ENCODE assay signal across 1 cellular context in the genomic region with DNA sequence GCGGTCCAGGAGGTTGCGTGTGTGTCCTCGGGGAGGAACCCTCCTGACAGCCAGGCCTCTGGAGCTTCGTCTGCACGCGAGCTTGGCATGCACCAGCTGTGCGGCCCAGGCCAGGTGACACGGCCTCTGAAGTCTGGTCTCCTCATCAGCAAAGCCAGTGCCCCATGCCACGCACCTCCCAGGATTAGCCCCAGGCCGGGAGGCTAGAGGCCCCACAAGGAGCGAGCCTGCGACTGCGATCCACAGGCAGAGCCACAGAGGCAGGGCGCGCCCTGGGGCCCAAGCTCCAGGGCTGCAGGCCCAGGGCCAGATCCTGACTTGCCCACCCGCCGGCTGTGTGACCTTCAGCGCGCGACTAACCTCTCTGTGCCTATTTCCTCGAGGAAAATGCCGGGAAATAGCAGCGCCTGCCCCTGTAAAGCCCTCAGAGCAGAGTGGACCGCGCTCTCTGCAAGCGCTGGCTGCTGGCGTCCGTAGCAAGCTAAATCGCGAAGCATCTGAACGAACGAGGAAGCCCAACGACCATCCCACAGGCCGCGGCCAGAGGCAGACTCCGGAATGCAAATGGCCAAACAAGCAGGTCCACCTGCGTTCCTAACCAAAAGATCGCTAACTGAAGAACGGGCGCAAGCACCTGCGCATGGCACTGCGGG.
TF ChIP-seq lines count a peak whose summit lies in the region.

No MANE protein-coding gene starts in this region.

TF ChIP-seq in H1, 55 proteins besides CTCF, POLR2A, EP300 and RAD21 (continued from another document):
- TF ChIP-seq, protein P1, sequence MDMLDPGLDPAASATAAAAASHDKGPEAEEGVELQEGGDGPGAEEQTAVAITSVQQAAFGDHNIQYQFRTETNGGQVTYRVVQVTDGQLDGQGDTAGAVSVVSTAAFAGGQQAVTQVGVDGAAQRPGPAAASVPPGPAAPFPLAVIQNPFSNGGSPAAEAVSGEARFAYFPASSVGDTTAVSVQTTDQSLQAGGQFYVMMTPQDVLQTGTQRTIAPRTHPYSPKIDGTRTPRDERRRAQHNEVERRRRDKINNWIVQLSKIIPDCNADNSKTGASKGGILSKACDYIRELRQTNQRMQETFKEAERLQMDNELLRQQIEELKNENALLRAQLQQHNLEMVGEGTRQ (IDR thresholded peaks at IDR 0.05; ENCODE audit: low read length): no peak
- TF ChIP-seq EZH2 (IDR thresholded peaks at IDR 0.05; ENCODE audit: low read depth, low read length, severe bottlenecking): no peak
- no peak for TF ChIP-seq SAP30 (IDR thresholded peaks at IDR 0.05; ENCODE audit: insufficient read depth, insufficient replicate concordance, low read length)
- 0 out of 2 replicates have a peak, but pooled peaks have one; percentile 14 for TF ChIP-seq PHF8 (conservative IDR thresholded peaks at IDR 0.05; ENCODE audit: low read depth, low read length)
- peak in 1 of 2 experiments; percentile 43; a peak in 1 of 4 replicates for TF ChIP-seq HDAC2 (IDR thresholded peaks at IDR 0.05; ENCODE audit: borderline replicate concordance in 1 of 2, low read depth in 2 of 2, low read length in 2 of 2)
- TF ChIP-seq BCL11A (IDR thresholded peaks at IDR 0.05; ENCODE audit: low read depth in 2 of 2, low read length in 2 of 2): no peak
- no peak for TF ChIP-seq JUND (IDR thresholded peaks at IDR 0.05; ENCODE audit: low read length)
- TF ChIP-seq EGR1 (IDR thresholded peaks at IDR 0.05; ENCODE audit: borderline replicate concordance, low read depth, low read length): no peak
